1 cellular context compared by ENCODE assay signal in the genomic region with DNA sequence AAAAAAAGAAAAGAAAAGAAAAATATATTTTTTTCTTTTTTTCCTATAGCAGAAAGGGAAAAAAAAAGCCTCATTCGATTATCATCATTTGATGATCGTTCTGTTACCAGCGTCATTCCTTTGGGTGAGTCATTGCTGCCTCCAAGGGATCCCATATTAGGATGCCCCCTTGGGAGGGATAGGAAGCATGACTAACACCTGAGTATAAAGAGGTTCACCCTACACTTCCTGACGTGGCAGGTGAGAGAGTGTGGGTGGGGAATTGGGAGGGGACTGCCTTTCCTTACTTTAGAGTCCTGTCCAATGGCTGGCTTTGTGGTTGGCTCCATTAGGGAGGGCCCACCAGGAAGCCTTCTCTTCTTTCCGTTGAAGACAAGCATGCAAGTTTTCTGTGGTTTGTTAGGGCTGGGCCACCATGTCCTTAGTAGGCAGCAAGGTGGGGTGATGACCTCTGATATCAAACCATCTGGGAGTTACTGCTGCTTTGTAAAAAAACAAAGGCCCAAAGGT.
A peak's percentile ranks its signal among the peaks of the same experiment; 100 is the strongest.
TF ChIP-seq lines count a peak whose summit lies in the region.

No MANE protein-coding gene starts in this region.

TF ChIP-seq in SK-N-SH, 30 proteins besides CTCF, POLR2A, EP300 and RAD21 (continued from another document):
- TF ChIP-seq, protein P1, sequence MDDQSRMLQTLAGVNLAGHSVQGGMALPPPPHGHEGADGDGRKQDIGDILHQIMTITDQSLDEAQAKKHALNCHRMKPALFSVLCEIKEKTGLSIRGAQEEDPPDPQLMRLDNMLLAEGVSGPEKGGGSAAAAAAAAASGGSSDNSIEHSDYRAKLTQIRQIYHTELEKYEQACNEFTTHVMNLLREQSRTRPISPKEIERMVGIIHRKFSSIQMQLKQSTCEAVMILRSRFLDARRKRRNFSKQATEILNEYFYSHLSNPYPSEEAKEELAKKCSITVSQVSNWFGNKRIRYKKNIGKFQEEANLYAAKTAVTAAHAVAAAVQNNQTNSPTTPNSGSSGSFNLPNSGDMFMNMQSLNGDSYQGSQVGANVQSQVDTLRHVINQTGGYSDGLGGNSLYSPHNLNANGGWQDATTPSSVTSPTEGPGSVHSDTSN (IDR thresholded peaks at IDR 0.05) = peak; percentile 65; the same call in 1 of the 2 replicates
- TF ChIP-seq, protein P2, sequence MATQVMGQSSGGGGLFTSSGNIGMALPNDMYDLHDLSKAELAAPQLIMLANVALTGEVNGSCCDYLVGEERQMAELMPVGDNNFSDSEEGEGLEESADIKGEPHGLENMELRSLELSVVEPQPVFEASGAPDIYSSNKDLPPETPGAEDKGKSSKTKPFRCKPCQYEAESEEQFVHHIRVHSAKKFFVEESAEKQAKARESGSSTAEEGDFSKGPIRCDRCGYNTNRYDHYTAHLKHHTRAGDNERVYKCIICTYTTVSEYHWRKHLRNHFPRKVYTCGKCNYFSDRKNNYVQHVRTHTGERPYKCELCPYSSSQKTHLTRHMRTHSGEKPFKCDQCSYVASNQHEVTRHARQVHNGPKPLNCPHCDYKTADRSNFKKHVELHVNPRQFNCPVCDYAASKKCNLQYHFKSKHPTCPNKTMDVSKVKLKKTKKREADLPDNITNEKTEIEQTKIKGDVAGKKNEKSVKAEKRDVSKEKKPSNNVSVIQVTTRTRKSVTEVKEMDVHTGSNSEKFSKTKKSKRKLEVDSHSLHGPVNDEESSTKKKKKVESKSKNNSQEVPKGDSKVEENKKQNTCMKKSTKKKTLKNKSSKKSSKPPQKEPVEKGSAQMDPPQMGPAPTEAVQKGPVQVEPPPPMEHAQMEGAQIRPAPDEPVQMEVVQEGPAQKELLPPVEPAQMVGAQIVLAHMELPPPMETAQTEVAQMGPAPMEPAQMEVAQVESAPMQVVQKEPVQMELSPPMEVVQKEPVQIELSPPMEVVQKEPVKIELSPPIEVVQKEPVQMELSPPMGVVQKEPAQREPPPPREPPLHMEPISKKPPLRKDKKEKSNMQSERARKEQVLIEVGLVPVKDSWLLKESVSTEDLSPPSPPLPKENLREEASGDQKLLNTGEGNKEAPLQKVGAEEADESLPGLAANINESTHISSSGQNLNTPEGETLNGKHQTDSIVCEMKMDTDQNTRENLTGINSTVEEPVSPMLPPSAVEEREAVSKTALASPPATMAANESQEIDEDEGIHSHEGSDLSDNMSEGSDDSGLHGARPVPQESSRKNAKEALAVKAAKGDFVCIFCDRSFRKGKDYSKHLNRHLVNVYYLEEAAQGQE (IDR thresholded peaks at IDR 0.05; ENCODE audit: low read depth, low read length) = no peak
- TF ChIP-seq NRF1 (IDR thresholded peaks at IDR 0.05; ENCODE audit: low read depth, low read length) (no peak), MXI1 (IDR thresholded peaks at IDR 0.05; ENCODE audit: low read depth, low read length) (no peak), RXRA (IDR thresholded peaks at IDR 0.05; ENCODE audit: borderline replicate concordance, low read depth) (0 out of 2 replicates have a peak, but pooled peaks have one; percentile 52), TEAD4 (IDR thresholded peaks at IDR 0.05; ENCODE audit: borderline replicate concordance, insufficient read depth) (no peak), GABPA (IDR thresholded peaks at IDR 0.05; ENCODE audit: low read depth) (no peak), FOSL2 (IDR thresholded peaks at IDR 0.05; ENCODE audit: borderline replicate concordance, low read depth) (peak; percentile 93)
- TF ChIP-seq, protein P3, sequence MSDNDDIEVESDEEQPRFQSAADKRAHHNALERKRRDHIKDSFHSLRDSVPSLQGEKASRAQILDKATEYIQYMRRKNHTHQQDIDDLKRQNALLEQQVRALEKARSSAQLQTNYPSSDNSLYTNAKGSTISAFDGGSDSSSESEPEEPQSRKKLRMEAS (IDR thresholded peaks at IDR 0.05; ENCODE audit: low read depth) = peak; percentile 47
